ENCODE assay signal across 8 cellular contexts in genomic region chr2:218710334-218710686, GRCh38. TPM values are rescaled to one million over a fixed set of nuclear protein-coding genes. Genes with fewer than 3 reads are reported as not detected.
A peak's percentile ranks its signal among the peaks of the same experiment; 100 is the strongest.
DNase-seq lines count a peak whose midpoint lies in the region; ATAC-seq and TF ChIP-seq lines count a peak whose summit lies in the region.

No MANE protein-coding gene starts in this region.

- no peak overlapping the region for H3K27ac Mint-ChIP-seq in activated naive CD4-positive, alpha-beta T cell treated with anti-CD3 and anti-CD28 coated beads for 36 hours

- H3K4me3 ChIP-seq in breast epithelium (peak overlapping the region; percentile 75 to 93 (median 75)), mesenchymal stem cell (ENCODE audit: insufficient read depth in 1 of 2, low read depth in 1 of 2, low read length in 2 of 2) (peak overlapping the region in 1 of 2 experiments; percentile 95), upper lobe of left lung (peak overlapping the region in 3 of 4 donors; percentile 68 to 88 (median 85))

- H3K9me3 Mint-ChIP-seq in activated naive CD4-positive, alpha-beta T cell treated with anti-CD3 and anti-CD28 coated beads for 36 hours = no peaks in the 10 kb centered on the region

- peaks cover 1% of the 10 kb centered on the region for H3K36me3 Mint-ChIP-seq in activated naive CD4-positive, alpha-beta T cell treated with anti-CD3 and anti-CD28 coated beads for 36 hours (ENCODE audit: low read depth)

- no peak overlapping the region for H2BK12ac ChIP-seq in mesenchymal stem cell (ENCODE audit: low read length in 2 of 2)

- peaks cover 3% of the 10 kb centered on the region for H3K27me3 Mint-ChIP-seq in activated naive CD4-positive, alpha-beta T cell treated with anti-CD3 and anti-CD28 coated beads for 36 hours (ENCODE audit: low read depth)

- WGBS in mesenchymal stem cell = 71% methylated on average over 12 of the region's 14 CpGs
- WGBS in upper lobe of left lung, 2 donors = 53 to 55% methylated on average over 14 of the region's 14 CpGs

- TF ChIP-seq CTCF in breast epithelium (IDR thresholded peaks at IDR 0.05) = no peak
- no peak for TF ChIP-seq CTCF in upper lobe of left lung (IDR thresholded peaks at IDR 0.05)

- TF ChIP-seq POLR2A in breast epithelium (IDR thresholded peaks at IDR 0.05) (no peak), upper lobe of left lung (IDR thresholded peaks at IDR 0.05) (no peak)

- H3K79me1 ChIP-seq in mesenchymal stem cell (replicated peaks; ENCODE audit: low read length, poor library complexity, severe bottlenecking) = peaks cover 5% of the 10 kb centered on the region

- intact Hi-C loops in activated naive CD4-positive, alpha-beta T cell treated with anti-CD3 and anti-CD28 coated beads for 36 hours (cut with micrococcal nuclease) = loop anchor here (1.0 to 10.0 kb wide), 13 partner anchors 39 to 678 kb away; partner anchors contain the start of genes AAMP, ANKZF1, ATG9A and BCS1L
- intact Hi-C loops in breast epithelium (cut with DNase I; ENCODE audit: low total_unique reads) = loop anchor here (5.0 to 10.0 kb wide), 2 partner anchors 124 to 758 kb away; partner anchors contain the start of gene PRKAG3

- H3K4ac ChIP-seq in mesenchymal stem cell (ENCODE audit: low read depth in 1 of 2, low read length in 2 of 2) = peak overlapping the region in 1 of 2 experiments; percentile 37

- H2BK120ac ChIP-seq in mesenchymal stem cell (ENCODE audit: low read depth, low read length) = no peak overlapping the region

- H3K14ac ChIP-seq in mesenchymal stem cell (ENCODE audit: low read length in 2 of 2) = no peak overlapping the region

- H3K4me3 Mint-ChIP-seq in activated naive CD4-positive, alpha-beta T cell treated with anti-CD3 and anti-CD28 coated beads for 36 hours = peak overlapping the region; percentile 98

- CTCF ChIA-PET in activated naive CD4-positive, alpha-beta T cell treated with anti-CD3 and anti-CD28 coated beads for 36 hours (lab: Charles Lee) = interaction anchor here (0.6 to 2.3 kb wide), 20 partner anchors 10 to 590 kb away, joined by 3 to 11 read pairs (median 4); partner anchors contain the start of genes RNF25 and STK36

- peak overlapping the region; percentile 72 for H4K8ac ChIP-seq in mesenchymal stem cell (ENCODE audit: low read length)

- H2BK15ac ChIP-seq in mesenchymal stem cell (ENCODE audit: low read depth, poor library complexity, severe bottlenecking) = peak overlapping the region; percentile 69

- TF ChIP-seq EP300 in upper lobe of left lung (IDR thresholded peaks at IDR 0.05) = no peak

- H2AK5ac ChIP-seq in mesenchymal stem cell (ENCODE audit: low read length, severe bottlenecking) = peak overlapping the region; percentile 54

- DNase-seq in activated naive CD4-positive, alpha-beta T cell treated with anti-CD3 and anti-CD28 coated beads for 36 hours = no peak
- DNase-seq in activated naive CD4-positive, alpha-beta T cell treated with Interleukin-2 at 50 U/mL for 16 hours = no peak
- DNase-seq in breast epithelium (ENCODE audit: low spot score in 2 of 2) (no peak), mesenchymal stem cell (no peak), upper lobe of left lung (no peak)
- DNase-seq in NK-92 treated with Interleukin-12 subunit alpha and Interleukin-12 subunit beta, amount 100 ng/mL, for 24 hours (lab: John Stamatoyannopoulos, UW) = no peak

- H3K18ac ChIP-seq in mesenchymal stem cell (ENCODE audit: low read depth in 1 of 2, low read length in 2 of 2) = peak overlapping the region in 1 of 2 experiments; percentile 21

- H3K4me1 Mint-ChIP-seq in activated naive CD4-positive, alpha-beta T cell treated with anti-CD3 and anti-CD28 coated beads for 36 hours (ENCODE audit: low read depth) = peaks cover 15% of the 10 kb centered on the region

- H3K27ac ChIP-seq in breast epithelium = peak overlapping the region; percentile 94 to 98
- no peak overlapping the region for H3K27ac ChIP-seq in mesenchymal stem cell (ENCODE audit: low read length, poor library complexity, severe bottlenecking)
- H3K27ac ChIP-seq in upper lobe of left lung = peak overlapping the region in 2 of 4 donors; percentile 81 to 94

- no peak overlapping the region for H2BK5ac ChIP-seq in mesenchymal stem cell (ENCODE audit: low read depth, low read length, poor library complexity, severe bottlenecking)

- no peak overlapping the region for H3K23ac ChIP-seq in mesenchymal stem cell (ENCODE audit: low read length in 2 of 2)

- H3K9me3 ChIP-seq in breast epithelium (no peaks in the 10 kb centered on the region), mesenchymal stem cell (ENCODE audit: control insufficient read depth, low read length) (no peaks in the 10 kb centered on the region), upper lobe of left lung (no peaks in the 10 kb centered on the region)

- H3K4me1 ChIP-seq in breast epithelium (peaks cover 0 to 5% of the 10 kb centered on the region in 2 donors), mesenchymal stem cell (ENCODE audit: control insufficient read depth, insufficient read depth, low read depth, low read length) (peaks cover 6% of the 10 kb centered on the region), upper lobe of left lung (peaks cover 9 to 15% (median 12%) of the 10 kb centered on the region in 4 donors)

- ATAC-seq in upper lobe of left lung (ENCODE audit: low FRiP score in 2 of 2) = no peak
- no peak for ATAC-seq in HG03139 (IDR thresholded peaks at IDR 0.05; ENCODE audit: unreplicated experiment)
- ATAC-seq in HG03196 (IDR thresholded peaks at IDR 0.05; ENCODE audit: unreplicated experiment) = no peak

- H3K4me2 ChIP-seq in mesenchymal stem cell (ENCODE audit: low read length, poor library complexity, severe bottlenecking) = peak overlapping the region; percentile 59

- H3K36me3 ChIP-seq in breast epithelium = no peaks in the 10 kb centered on the region
- no peaks in the 10 kb centered on the region for H3K36me3 ChIP-seq in mesenchymal stem cell (ENCODE audit: control insufficient read depth in 1 of 2, insufficient read depth in 2 of 2, low read depth in 1 of 2, low read length in 2 of 2)
- H3K36me3 ChIP-seq in upper lobe of left lung = no peaks in the 10 kb centered on the region

- H4K91ac ChIP-seq in mesenchymal stem cell (ENCODE audit: low read length) = peak overlapping the region; percentile 68

- H3K9ac ChIP-seq in mesenchymal stem cell (ENCODE audit: low read length) = peak overlapping the region; percentile 70

- H3K27me3 ChIP-seq in breast epithelium (no peaks in the 10 kb centered on the region), mesenchymal stem cell (ENCODE audit: control insufficient read depth in 1 of 2, insufficient read depth in 1 of 2, low read length in 2 of 2) (no peaks in the 10 kb centered on the region), upper lobe of left lung (no peaks in the 10 kb centered on the region)

- peak overlapping the region; percentile 93 for H2AFZ ChIP-seq in mesenchymal stem cell (ENCODE audit: low read depth, low read length)

RNA-seq across cellular contexts. Expression of gene TTLL4, which starts 0.3 kb away (rescaled TPM):
- total RNA-seq in activated naive CD4-positive, alpha-beta T cell treated with anti-CD3 and anti-CD28 coated beads for 36 hours = 10 to 100 TPM; 23.7 to 24.7 TPM
- total RNA-seq in breast epithelium = 10 to 100 TPM in 2 of 3 donors, 1 to 10 TPM in 1; 8.3 to 34.7 (median 29.0) TPM
- 19.8 TPM for polyA plus RNA-seq in mesenchymal stem cell (2013, experiment 1 of 2)
- polyA plus RNA-seq in mesenchymal stem cell (2013, experiment 2 of 2) = 20.5 TPM
- total RNA-seq in upper lobe of left lung = 10 to 100 TPM; 21.1 to 46.1 (median 31.7) TPM

RNA-seq across cellular contexts. Expression of gene STK36, which starts 38.4 kb away (rescaled TPM):
- 10 to 100 TPM; 14.7 to 15.1 TPM for total RNA-seq in activated naive CD4-positive, alpha-beta T cell treated with anti-CD3 and anti-CD28 coated beads for 36 hours
- 10 to 100 TPM; 22.2 to 78.0 (median 35.7) TPM for total RNA-seq in breast epithelium
- 20.1 TPM for polyA plus RNA-seq in mesenchymal stem cell (2013, experiment 1 of 2)
- 18.3 TPM for polyA plus RNA-seq in mesenchymal stem cell (2013, experiment 2 of 2)
- 100 to 1,000 TPM in 1 of 6 donors, 10 to 100 TPM in 5; 21.3 to 153 (median 36.8) TPM for total RNA-seq in upper lobe of left lung

RNA-seq across cellular contexts. Expression of gene RNF25, which starts 38.5 kb away (rescaled TPM):
- total RNA-seq in activated naive CD4-positive, alpha-beta T cell treated with anti-CD3 and anti-CD28 coated beads for 36 hours = 10 to 100 TPM in 1 of 2 experiments, 1 to 10 TPM in 1; 9.6 to 10.4 TPM
- total RNA-seq in breast epithelium = 10 to 100 TPM; 22.7 to 25.9 (median 23.0) TPM
- 32.9 TPM for polyA plus RNA-seq in mesenchymal stem cell (2013, experiment 1 of 2)
- 27.7 TPM for polyA plus RNA-seq in mesenchymal stem cell (2013, experiment 2 of 2)
- total RNA-seq in upper lobe of left lung = 10 to 100 TPM in 5 of 6 donors, 1 to 10 TPM in 1; 7.3 to 25.7 (median 17.8) TPM

RNA-seq across cellular contexts. Expression of gene BCS1L, which starts 50.8 kb away (rescaled TPM):
- total RNA-seq in activated naive CD4-positive, alpha-beta T cell treated with anti-CD3 and anti-CD28 coated beads for 36 hours = 10 to 100 TPM; 61.3 to 63.6 TPM
- total RNA-seq in breast epithelium = 10 to 100 TPM; 26.4 to 35.4 (median 32.4) TPM
- polyA plus RNA-seq in mesenchymal stem cell (2013, experiment 1 of 2) = 19.4 TPM
- polyA plus RNA-seq in mesenchymal stem cell (2013, experiment 2 of 2) = 20.1 TPM
- 100 to 1,000 TPM in 1 of 6 donors, 10 to 100 TPM in 5; 18.2 to 128 (median 32.2) TPM for total RNA-seq in upper lobe of left lung

RNA-seq across cellular contexts. Expression of gene ZNF142, which starts 50.9 kb away (rescaled TPM):
- 10 to 100 TPM; 28.0 to 28.4 TPM for total RNA-seq in activated naive CD4-positive, alpha-beta T cell treated with anti-CD3 and anti-CD28 coated beads for 36 hours
- total RNA-seq in breast epithelium (10 to 100 TPM; 12.0 to 16.0 (median 15.4) TPM), upper lobe of left lung (10 to 100 TPM; 17.1 to 58.7 (median 24.6) TPM)
- polyA plus RNA-seq in mesenchymal stem cell (2013, experiment 1 of 2) = 9.8 TPM
- polyA plus RNA-seq in mesenchymal stem cell (2013, experiment 2 of 2) = 9.0 TPM
